ENCODE assay signal across 8 cellular contexts in genomic region chr17:32349503-32349853, GRCh38. TPM values are rescaled to one million over a fixed set of nuclear protein-coding genes. Genes with fewer than 3 reads are reported as not detected.
DNase-seq lines count a peak whose midpoint lies in the region; ATAC-seq, FAIRE-seq and TF ChIP-seq lines count a peak whose summit lies in the region.

No MANE protein-coding gene starts in this region.

- peaks cover 35% of the 10 kb centered on the region for H4K20me1 ChIP-seq in HepG2 (ENCODE audit: insufficient read depth, low read length)

- TF ChIP-seq CTCF in MCF 10A (IDR thresholded peaks at IDR 0.05; ENCODE audit: unreplicated experiment) = no peak
- no peak for TF ChIP-seq CTCF in HepG2 (CRISPR knock-in tag; IDR thresholded peaks at IDR 0.05)
- no peak for TF ChIP-seq CTCF in thoracic aorta (IDR thresholded peaks at IDR 0.05)

- peak; percentile 9 for ATAC-seq in GM18861 (IDR thresholded peaks at IDR 0.05; ENCODE audit: unreplicated experiment)
- ATAC-seq in HepG2 = no peak
- peak; percentile 23 for ATAC-seq in thoracic aorta (ENCODE audit: insufficient number of reproducible peaks, low FRiP score, low read depth)

- CTCF ChIA-PET in MCF 10A (lab: Yijun Ruan, JAX) = interaction anchor here (0.7 kb wide), 1 partner anchor 16 kb away, joined by 3 read pairs; no protein-coding TSS in a partner anchor
- CTCF ChIA-PET in HepG2 (lab: Yijun Ruan, JAX; ENCODE audit: low intra/inter-chr PET ratio, low total read pairs) = no interaction called here

- no peak for DNase-seq in NT2/D1 (ENCODE audit: low read depth, low spot score)
- no peak for DNase-seq in MCF 10A (ENCODE audit: unreplicated experiment)
- no peak for DNase-seq in HepG2 (ENCODE audit: low spot score)
- no peak for DNase-seq in thoracic aorta (ENCODE audit: low spot score)
- DNase-seq in GM19238 (ENCODE audit: insufficient read length, low spot score) = no peak
- DNase-seq in NCI-H1930 (lab: John Stamatoyannopoulos, UW) = no peak
- DNase-seq in Kasumi-1 (lab: John Stamatoyannopoulos, UW) = no peak

- BruUV-seq in MCF 10A (replicated peaks; lab: Mats Ljungman, UMichigan) (TSS peak; percentile 90), HepG2 (replicated peaks; lab: Mats Ljungman, UMichigan) (TSS peak; percentile 97)

- no peak for FAIRE-seq in HepG2 (lab: Jason Lieb, UNC)

- WGBS in HepG2 (ENCODE audit: low lambda C conversion rate) = 39% methylated on average over 15 of the region's 15 CpGs

- H3K4me3 ChIP-seq in NT2/D1 (ENCODE audit: insufficient read length, low read depth) (peak overlapping the region; percentile 89), HepG2 (replicated peaks in 1 of 3; ENCODE audit: insufficient read depth in 1 of 3, low read depth in 2 of 3, low read length in 3 of 3) (peak overlapping the region; percentile 64 to 98 (median 97)), thoracic aorta (peak overlapping the region; percentile 82)

- no peaks in the 10 kb centered on the region for H3K27me3 ChIP-seq in NT2/D1 (ENCODE audit: insufficient read depth, insufficient read length)
- peaks cover 0 to 4% of the 10 kb centered on the region in 2 experiments; a peak in 1 of 5 replicates for H3K27me3 ChIP-seq in HepG2 (ENCODE audit: control insufficient read depth in 1 of 2, insufficient read depth in 2 of 2, low read length in 2 of 2)
- no peaks in the 10 kb centered on the region for H3K27me3 ChIP-seq in thoracic aorta (replicated peaks; ENCODE audit: insufficient read depth)

- H3K4me1 ChIP-seq in NT2/D1 (ENCODE audit: insufficient read depth, insufficient read length) (peaks cover 3% of the 10 kb centered on the region), HepG2 (ENCODE audit: insufficient read depth, low read length) (peaks cover 35% of the 10 kb centered on the region), thoracic aorta (ENCODE audit: control insufficient read depth in 1 of 2, low read depth in 2 of 2) (peaks cover 28 to 33% of the 10 kb centered on the region in 2 donors)

- no peak for TF ChIP-seq RAD21 in HepG2 (CRISPR knock-in tag; IDR thresholded peaks at IDR 0.05)

- peaks cover 8% of the 10 kb centered on the region for H3K4me1 Mint-ChIP-seq in MCF 10A (ENCODE audit: insufficient read depth, unreplicated experiment)

- H3K4me3 Mint-ChIP-seq in MCF 10A (ENCODE audit: unreplicated experiment) = peak overlapping the region; percentile 99

- in situ Hi-C loops in HepG2 (cut with HindIII; ENCODE audit: extremely low pct_ligation_motif_present, low pct_unique_long_range_greater_than_20kb) = no loop called here

- H3K9me3 ChIP-seq in NT2/D1 (ENCODE audit: insufficient read depth, low read length) = no peaks in the 10 kb centered on the region
- no peaks in the 10 kb centered on the region for H3K9me3 ChIP-seq in HepG2 (ENCODE audit: low read length)
- no peaks in the 10 kb centered on the region for H3K9me3 ChIP-seq in thoracic aorta

- H3K4me2 ChIP-seq in HepG2 (ENCODE audit: low read depth, low read length) = peak overlapping the region; percentile 87

- intact Hi-C loops in MCF 10A (cut with micrococcal nuclease) = no loop called here
- intact Hi-C loops in HepG2 (cut with micrococcal nuclease; ENCODE audit: unreplicated experiment) = no loop called here

- no peaks in the 10 kb centered on the region for H3K27me3 Mint-ChIP-seq in MCF 10A (ENCODE audit: insufficient read depth, unreplicated experiment)

- peaks cover 56% of the 10 kb centered on the region for H3K79me2 ChIP-seq in HepG2 (ENCODE audit: insufficient read depth, low read length)

- H3K36me3 ChIP-seq in NT2/D1 (ENCODE audit: insufficient read depth, insufficient read length, low read length) (peaks cover 27% of the 10 kb centered on the region), HepG2 (replicated peaks in 1 of 2; ENCODE audit: control insufficient read depth in 1 of 2, insufficient read depth in 2 of 2, low read length in 2 of 2) (peaks cover 0 to 10% of the 10 kb centered on the region in 2 experiments; a peak in 2 of 5 replicates), thoracic aorta (peaks cover 7% of the 10 kb centered on the region)

- peak overlapping the region; percentile 5 for H2AFZ ChIP-seq in HepG2 (ENCODE audit: low read length)

- H3K36me3 Mint-ChIP-seq in MCF 10A (ENCODE audit: insufficient read depth, unreplicated experiment) = peaks cover 43% of the 10 kb centered on the region

- H3K27ac ChIP-seq in HepG2 (ENCODE audit: extremely low read length, insufficient read depth, low read length) = peak overlapping the region; percentile 99
- peak overlapping the region; percentile 94 to 97 for H3K27ac ChIP-seq in thoracic aorta

- H3K27ac Mint-ChIP-seq in MCF 10A (ENCODE audit: low read depth, unreplicated experiment) = peak overlapping the region; percentile 100

- no peak for TF ChIP-seq POLR2A in HepG2 (IDR thresholded peaks at IDR 0.05; ENCODE audit: insufficient read depth in 1 of 2, low read depth in 2 of 2, low read length in 2 of 2)

- POLR2A ChIA-PET in MCF 10A (lab: Yijun Ruan, JAX) (interaction anchor here (0.6 to 3.3 kb wide), 6 partner anchors 9 to 417 kb away, joined by 3 to 56 read pairs (median 10); partner anchors contain the start of genes C17orf75 and PSMD11), HepG2 (lab: Yijun Ruan, JAX) (no interaction called here)

- H3K9me3 Mint-ChIP-seq in MCF 10A (ENCODE audit: unreplicated experiment) = no peaks in the 10 kb centered on the region

- H3K9ac ChIP-seq in NT2/D1 (ENCODE audit: insufficient read length, low read depth) (peak overlapping the region; percentile 92), HepG2 (ENCODE audit: insufficient read depth, low read depth, low read length) (peak overlapping the region; percentile 100)

- TF ChIP-seq EP300 in HepG2 (IDR thresholded peaks at IDR 0.05; ENCODE audit: low read depth in 2 of 2, low read length in 2 of 2) = no peak
- no peak for TF ChIP-seq EP300 in HepG2 (CRISPR knock-in tag; IDR thresholded peaks at IDR 0.05; ENCODE audit: borderline replicate concordance)

TF ChIP-seq in HepG2, 621 proteins besides CTCF, POLR2A, EP300 and RAD21 (continues in another document):
- TF ChIP-seq KDM5A (IDR thresholded peaks at IDR 0.05; ENCODE audit: borderline replicate concordance, low read length) (peak; percentile 45; the same call in 1 of the 2 replicates), ZNF3 (CRISPR knock-in tag; IDR thresholded peaks at IDR 0.05) (no peak), ZBTB21 (CRISPR knock-in tag; IDR thresholded peaks at IDR 0.05) (0 out of 2 replicates have a peak, but pooled peaks have one; percentile 1)

RNA-seq across cellular contexts. Expression of gene ZNF207, which starts 0.5 kb away (rescaled TPM):
- 167 and 179 TPM in 2 replicates for total RNA-seq in MCF 10A (2022)
- total RNA-seq in HepG2 (2016; rRNA removed; fragmentation: Illumina TruSeq; extraction: Trizol) = 164 and 194 TPM in 2 replicates
- total RNA-seq in HepG2 (2016; cell fraction: cytosol; rRNA removed; fragmentation: Illumina TruSeq; extraction: Trizol; ENCODE audit: low read depth) = 40.6 and 48.2 TPM in 2 replicates
- total RNA-seq in HepG2 (2016; cell fraction: insoluble cytoplasmic fraction; rRNA removed; fragmentation: Illumina TruSeq; extraction: Trizol) = 167 and 194 TPM in 2 replicates
- 70.7 and 78.1 TPM in 2 replicates for total RNA-seq in HepG2 (2016; cell fraction: membrane; rRNA removed; fragmentation: Illumina TruSeq; extraction: Trizol)
- total RNA-seq in HepG2 (2016; cell fraction: nucleus; rRNA removed; fragmentation: Illumina TruSeq; extraction: Trizol) = 198 and 199 TPM in 2 replicates
- 140 and 150 TPM in 2 replicates for polyA plus RNA-seq in HepG2 (2011; rRNA removed)
- 114 and 115 TPM in 2 replicates for polyA plus RNA-seq in HepG2 (2011; cell fraction: cytosol; rRNA removed)
- 159 and 219 TPM in 2 replicates for polyA plus RNA-seq in HepG2 (2011; cell fraction: nucleus; rRNA removed)
- 92.3 and 112 TPM in 2 replicates for polyA plus RNA-seq in HepG2 (2012)
- polyA plus RNA-seq in HepG2 (2016; cell fraction: cytosol; fragmentation: Illumina TruSeq; extraction: Trizol; ENCODE audit: low read depth) = 18.1 and 20.9 TPM in 2 replicates
- polyA plus RNA-seq in HepG2 (2016; cell fraction: insoluble cytoplasmic fraction; fragmentation: Illumina TruSeq; extraction: Trizol; ENCODE audit: low read depth) = 223 and 226 TPM in 2 replicates
- polyA plus RNA-seq in HepG2 (2016; cell fraction: membrane; fragmentation: Illumina TruSeq; extraction: Trizol; ENCODE audit: low read depth) = 45.3 and 50.8 TPM in 2 replicates
- polyA plus RNA-seq in HepG2 (2016; cell fraction: nucleus; fragmentation: Illumina TruSeq; extraction: Trizol; ENCODE audit: insufficient read depth, low read depth) = 168 and 187 TPM in 2 replicates
- 218 and 342 TPM in 2 replicates for polyA minus RNA-seq in HepG2 (2011; rRNA and poly(A)+ RNA removed; ENCODE audit: low replicate concordance)
- polyA minus RNA-seq in HepG2 (2011; cell fraction: cytosol; rRNA and poly(A)+ RNA removed) = 88.9 and 92.0 TPM in 2 replicates
- 313 and 333 TPM in 2 replicates for polyA minus RNA-seq in HepG2 (2011; cell fraction: nucleus; rRNA and poly(A)+ RNA removed)
- total RNA-seq in thoracic aorta = 100 to 1,000 TPM; 107 to 221 TPM

RNA-seq across cellular contexts. Expression of gene C17orf75, which starts 7.5 kb away (rescaled TPM):
- total RNA-seq in MCF 10A (2022) (11.5 and 18.1 TPM in 2 replicates), HepG2 (2016; rRNA removed; fragmentation: Illumina TruSeq; extraction: Trizol) (33.0 and 41.9 TPM in 2 replicates), thoracic aorta (1 to 10 TPM; 6.2 to 7.6 TPM)
- total RNA-seq in HepG2 (2016; cell fraction: cytosol; rRNA removed; fragmentation: Illumina TruSeq; extraction: Trizol; ENCODE audit: low read depth) = 9.0 and 9.5 TPM in 2 replicates
- 34.7 and 41.5 TPM in 2 replicates for total RNA-seq in HepG2 (2016; cell fraction: insoluble cytoplasmic fraction; rRNA removed; fragmentation: Illumina TruSeq; extraction: Trizol)
- total RNA-seq in HepG2 (2016; cell fraction: membrane; rRNA removed; fragmentation: Illumina TruSeq; extraction: Trizol) = 11.8 and 12.8 TPM in 2 replicates
- total RNA-seq in HepG2 (2016; cell fraction: nucleus; rRNA removed; fragmentation: Illumina TruSeq; extraction: Trizol) = 18.9 and 25.5 TPM in 2 replicates
- 13.4 and 16.2 TPM in 2 replicates for polyA plus RNA-seq in HepG2 (2011; rRNA removed)
- 9.4 and 10.6 TPM in 2 replicates for polyA plus RNA-seq in HepG2 (2011; cell fraction: cytosol; rRNA removed)
- polyA plus RNA-seq in HepG2 (2011; cell fraction: nucleus; rRNA removed) = 14.6 and 14.9 TPM in 2 replicates
- 16.5 and 22.8 TPM in 2 replicates for polyA plus RNA-seq in HepG2 (2012)
- 4.4 and 6.4 TPM in 2 replicates for polyA plus RNA-seq in HepG2 (2016; cell fraction: cytosol; fragmentation: Illumina TruSeq; extraction: Trizol; ENCODE audit: low read depth)
- polyA plus RNA-seq in HepG2 (2016; cell fraction: insoluble cytoplasmic fraction; fragmentation: Illumina TruSeq; extraction: Trizol; ENCODE audit: low read depth) = 30.1 and 31.8 TPM in 2 replicates
- polyA plus RNA-seq in HepG2 (2016; cell fraction: membrane; fragmentation: Illumina TruSeq; extraction: Trizol; ENCODE audit: low read depth) = 6.8 and 8.1 TPM in 2 replicates
- polyA plus RNA-seq in HepG2 (2016; cell fraction: nucleus; fragmentation: Illumina TruSeq; extraction: Trizol; ENCODE audit: insufficient read depth, low read depth) = 37.3 and 41.0 TPM in 2 replicates
- polyA minus RNA-seq in HepG2 (2011; rRNA and poly(A)+ RNA removed; ENCODE audit: low replicate concordance) = 8.8 and 11.5 TPM in 2 replicates
- 6.3 and 6.9 TPM in 2 replicates for polyA minus RNA-seq in HepG2 (2011; cell fraction: cytosol; rRNA and poly(A)+ RNA removed)
- polyA minus RNA-seq in HepG2 (2011; cell fraction: nucleus; rRNA and poly(A)+ RNA removed) = 8.2 and 15.4 TPM in 2 replicates
